19 cellular contexts compared by ENCODE assay signal in genomic region chr15:80106051-80106450, GRCh38. TPM values are rescaled to one million over a fixed set of nuclear protein-coding genes. Genes with fewer than 3 reads are reported as not detected.
DNase-seq lines count a peak whose midpoint lies in the region; ATAC-seq and TF ChIP-seq lines count a peak whose summit lies in the region.
"Had no signal": no experiment of that assay in that cellular context is flagged by ENCODE, and none has a peak within 500 bp of the region (broad histone marks: within the 10 kb centered on the region; RNA-seq: fewer than 3 reads in every experiment).

No MANE protein-coding gene starts in this region.

- peak overlapping the region; percentile 80 for H3K27ac Mint-ChIP-seq in HFFc6
- no peak overlapping the region for H3K27ac Mint-ChIP-seq in stimulated activated naive CD8-positive, alpha-beta T cell treated with anti-CD3 and anti-CD28 coated beads, Interleukin-15, amount 100 ng/mL, for 72 hours

- peaks cover 11 to 38% of the 10 kb centered on the region in 2 donors for H3K4me1 ChIP-seq in adrenal gland (replicated peaks in 1 of 2)

- TF ChIP-seq POLR2A in adrenal gland (IDR thresholded peaks at IDR 0.05), result no peak

- TF ChIP-seq CTCF in AG09319 (IDR thresholded peaks at IDR 0.05; ENCODE audit: low read depth, low read length) (no peak), HFFc6 (IDR thresholded peaks at IDR 0.05) (no peak), adrenal gland (IDR thresholded peaks at IDR 0.05) (no peak)

- DNase-seq in AG09319 (ENCODE audit: extremely low read depth, low read depth), result peak; percentile 53
- DNase-seq in HFFc6, result peak; percentile 66
- peak in 1 of 7 donors; percentile 27 for DNase-seq in adrenal gland
- peak; percentile 9 for DNase-seq in fibroblast of the conjunctiva (ENCODE audit: low read depth)
- DNase-seq in activated CD8-positive, alpha-beta memory T cell treated with anti-CD3 and anti-CD28 coated beads for 24 hours, result no peak
- no peak for DNase-seq in posterior cingulate gyrus
- no peak for DNase-seq in stimulated activated naive CD8-positive, alpha-beta T cell treated with anti-CD3 and anti-CD28 coated beads, Interleukin-15, amount 100 ng/mL, for 72 hours
- DNase-seq: activated naive CD4-positive, alpha-beta T cell treated with anti-CD3 and anti-CD28 coated beads, Interleukin-2, amount 50 U/mL, for 16 hours; activated T-cell treated with anti-CD3 and anti-CD28 coated beads, Interleukin-2, amount 50 U/mL, for 1 hour; effector CD8-positive, alpha-beta T cell; gastrocnemius medialis; KG1; left lung; NCI-H1092 treated with DMSO at 0.1 percent for 48 hours; nucleus accumbens; sigmoid colon; stimulated activated CD4-positive, alpha-beta T cell treated with anti-CD3 and anti-CD28 coated beads, Interleukin-4, amount 100 ng/mL, for 1 hour; substantia nigra had no signal

- H3K36me3 Mint-ChIP-seq in HFFc6 (ENCODE audit: low read depth), result peaks cover 14% of the 10 kb centered on the region; the same call in 1 of the 2 replicates

- H3K27ac ChIP-seq in adrenal gland, result peak overlapping the region in 3 of 5 donors; percentile 33 to 70 (median 43)
- H3K27ac ChIP-seq: gastrocnemius medialis, left lung, sigmoid colon had no signal

- no peak for ATAC-seq in HG02763 (IDR thresholded peaks at IDR 0.05; ENCODE audit: unreplicated experiment)
- no peak for ATAC-seq in stimulated activated naive CD8-positive, alpha-beta T cell treated with anti-CD3 and anti-CD28 coated beads, Interleukin-15, amount 100 ng/mL, for 72 hours
- ATAC-seq: gastrocnemius medialis, left lung had no signal

- H3K36me3 ChIP-seq in adrenal gland (replicated peaks in 1 of 2), result no peaks in the 10 kb centered on the region
- H3K36me3 ChIP-seq: gastrocnemius medialis, sigmoid colon had no signal

- H3K4me1 Mint-ChIP-seq in HFFc6 (ENCODE audit: low read depth), result peaks cover 28% of the 10 kb centered on the region
- H3K4me1 Mint-ChIP-seq in stimulated activated naive CD8-positive, alpha-beta T cell treated with anti-CD3 and anti-CD28 coated beads, Interleukin-15, amount 100 ng/mL, for 72 hours, result peaks cover 42% of the 10 kb centered on the region

- no peaks in the 10 kb centered on the region for H3K27me3 ChIP-seq in adrenal gland
- H3K27me3 ChIP-seq: gastrocnemius medialis, left lung, sigmoid colon had no signal

- no peaks in the 10 kb centered on the region; the same call in 1 of the 2 replicates for H3K27me3 Mint-ChIP-seq in HFFc6 (ENCODE audit: insufficient read depth)
- no peaks in the 10 kb centered on the region for H3K27me3 Mint-ChIP-seq in stimulated activated naive CD8-positive, alpha-beta T cell treated with anti-CD3 and anti-CD28 coated beads, Interleukin-15, amount 100 ng/mL, for 72 hours

- no peak overlapping the region for H3K4me3 ChIP-seq in adrenal gland
- H3K4me3 ChIP-seq: gastrocnemius medialis, left lung, sigmoid colon had no signal

- WGBS in adrenal gland, 4 donors, result 59 to 61% (median 61%) methylated on average over 4 of the region's 4 CpGs

- H3K9me3 ChIP-seq in adrenal gland (replicated peaks in 1 of 3), result no peaks in the 10 kb centered on the region
- H3K9me3 ChIP-seq: gastrocnemius medialis, left lung, sigmoid colon had no signal

- peak overlapping the region; percentile 61 for H3K4me3 Mint-ChIP-seq in HFFc6
- no peak overlapping the region for H3K4me3 Mint-ChIP-seq in stimulated activated naive CD8-positive, alpha-beta T cell treated with anti-CD3 and anti-CD28 coated beads, Interleukin-15, amount 100 ng/mL, for 72 hours

- intact Hi-C loops in adrenal gland (cut with DNase I) (no loop called here), posterior cingulate gyrus (cut with DNase I) (no loop called here)

- no peaks in the 10 kb centered on the region for H3K9me3 Mint-ChIP-seq in HFFc6
- no peaks in the 10 kb centered on the region for H3K9me3 Mint-ChIP-seq in stimulated activated naive CD8-positive, alpha-beta T cell treated with anti-CD3 and anti-CD28 coated beads, Interleukin-15, amount 100 ng/mL, for 72 hours

RNA-seq across cellular contexts. Expression of gene ZFAND6, which starts 46.6 kb away (rescaled TPM):
- 10 to 100 TPM; 49.0 to 62.6 (median 57.6) TPM for total RNA-seq in HFFc6 (2021; fragmentation: NEBNext Ultra II Directional; extraction: Animal tissue kit (Norgen Biotek cat#: 25700))
- 100 to 1,000 TPM in 5 of 8 donors, 10 to 100 TPM in 3; 75.4 to 197 (median 105) TPM for total RNA-seq in adrenal gland
- 100 to 1,000 TPM in 1 of 3 donors, 10 to 100 TPM in 2; 46.5 to 125 (median 48.6) TPM for polyA plus RNA-seq in adrenal gland

RNA-seq across cellular contexts. Expression of gene FAH, which starts 46.7 kb away (rescaled TPM):
- total RNA-seq in HFFc6 (2021; fragmentation: NEBNext Ultra II Directional; extraction: Animal tissue kit (Norgen Biotek cat#: 25700)), result 10 to 100 TPM; 51.1 to 75.4 (median 61.1) TPM
- total RNA-seq in adrenal gland, result 100 to 1,000 TPM in 5 of 8 donors, 10 to 100 TPM in 3; 56.9 to 157 (median 107) TPM
- polyA plus RNA-seq in adrenal gland, result 100 to 1,000 TPM in 2 of 3 donors, 10 to 100 TPM in 1; 69.2 to 154 (median 109) TPM

Comparison
In these comparisons a context has a peak if more than half of its experiments do, and no peak if none do; other contexts are left out.
1. DNase-seq: peak in AG09319 (single experiment), HFFc6 (single experiment) and fibroblast of the conjunctiva (single experiment); none in activated CD8-positive, alpha-beta memory T cell treated with anti-CD3 and anti-CD28 coated beads for 24 hours (single experiment), posterior cingulate gyrus (0 of 10) and stimulated activated naive CD8-positive, alpha-beta T cell treated with anti-CD3 and anti-CD28 coated beads, Interleukin-15, amount 100 ng/mL, for 72 hours (0 of 2).